8 cellular contexts compared by ENCODE assay signal in the genomic region with DNA sequence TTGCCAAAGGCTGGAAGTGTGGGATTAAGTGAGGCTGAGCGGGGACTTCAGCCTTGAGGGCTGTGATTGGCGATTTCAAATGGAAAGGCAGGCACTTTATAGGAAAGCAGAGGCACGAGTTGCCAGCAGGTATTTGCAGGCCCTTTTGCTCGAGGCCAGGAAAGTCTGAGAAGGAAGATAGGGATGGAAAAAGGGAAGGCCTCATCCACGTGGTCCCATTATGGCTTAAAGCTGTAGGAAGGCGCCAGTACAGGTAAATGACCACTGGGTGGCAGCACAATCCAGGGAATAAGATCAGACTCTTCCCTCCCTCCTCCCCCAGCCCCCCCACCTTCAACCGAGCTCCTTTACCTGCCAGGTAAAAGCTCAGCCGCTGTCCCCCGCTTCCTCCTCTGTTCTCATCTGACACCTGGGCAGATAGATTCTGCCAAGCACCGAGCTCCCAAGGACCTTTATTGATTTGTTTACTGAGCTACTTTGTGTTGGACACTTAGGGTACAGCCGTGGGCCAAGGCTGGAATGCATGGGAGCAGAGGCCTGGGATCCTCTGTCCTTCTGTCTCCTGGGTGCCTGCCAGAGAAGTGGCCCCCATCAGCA. TPM values are rescaled to one million over a fixed set of nuclear protein-coding genes. Genes with fewer than 3 reads are reported as not detected.
DNase-seq lines count a peak whose midpoint lies in the region; ATAC-seq and TF ChIP-seq lines count a peak whose summit lies in the region.

No MANE protein-coding gene starts in this region.

- H3K27me3 ChIP-seq in BJ (ENCODE audit: control insufficient read depth, insufficient read depth, low read length) = no peaks in the 10 kb centered on the region; the same call in 1 of the 2 replicates

- no peak overlapping the region for H3K4me3 ChIP-seq in BJ (ENCODE audit: low read depth, low read length)

- ATAC-seq in GM19025 (IDR thresholded peaks at IDR 0.05; ENCODE audit: low read depth, unreplicated experiment) = peak; percentile 58
- ATAC-seq in HG03565 (IDR thresholded peaks at IDR 0.05; ENCODE audit: unreplicated experiment) = peak; percentile 62
- ATAC-seq in naive B cell (ENCODE audit: low read depth in 2 of 2) = peak; percentile 75

- CTCF ChIA-PET in BJ (lab: Yijun Ruan, JAX) = interaction anchor here (0.7 to 4.2 kb wide), 27 partner anchors 9 to 1441 kb away, joined by 3 to 30 read pairs (median 5); partner anchors contain the start of genes RTN4RL2, SLC43A1 and TNKS1BP1

- H3K27ac Mint-ChIP-seq in naive B cell = peak overlapping the region in 1 of 6 donors; percentile 64

- H3K36me3 ChIP-seq in BJ (ENCODE audit: control insufficient read depth, insufficient read depth, low read length) = no peaks in the 10 kb centered on the region

- POLR2A ChIA-PET in BJ (lab: Charles Lee) = no interaction called here

- TF ChIP-seq CTCF in BJ (IDR thresholded peaks at IDR 0.05; ENCODE audit: insufficient read depth, low read depth, low read length) = peak; percentile 72

- peaks cover 0 to 1% (median 0%) of the 10 kb centered on the region in 7 donors for H3K9me3 Mint-ChIP-seq in naive B cell

- no peak overlapping the region for H3K4me3 Mint-ChIP-seq in naive B cell

- H3K36me3 Mint-ChIP-seq in naive B cell = no peaks in the 10 kb centered on the region

- DNase-seq in BJ (ENCODE audit: low read depth) (no peak), NCI-H774 (lab: John Stamatoyannopoulos, UW) (peak; percentile 44), epidermal melanocyte (ENCODE audit: insufficient read length, low spot score) (peak; percentile 86), naive B cell (peak; percentile 47)
- DNase-seq in activated CD8-positive, alpha-beta memory T cell treated with anti-CD3 and anti-CD28 coated beads for 4 hours (ENCODE audit: low read depth in 2 of 2) = peak; percentile 47 to 51
- DNase-seq in stimulated activated naive CD4-positive, alpha-beta T cell treated with Interleukin-2 at 50 U/mL for 16 hours (lab: John Stamatoyannopoulos, UW) = peak; percentile 67

- H3K4me1 Mint-ChIP-seq in naive B cell = peaks cover 6 to 10% (median 7%) of the 10 kb centered on the region in 3 donors

- peaks cover 2 to 19% (median 6%) of the 10 kb centered on the region in 3 donors for H3K27me3 Mint-ChIP-seq in naive B cell

RNA-seq across cellular contexts. Expression of gene P2RX3, which starts 7.5 kb away (rescaled TPM):
- polyA plus RNA-seq in BJ (2011; rRNA removed) (not detected in 2 replicates), naive B cell (ENCODE audit: low read depth in 6 of 6) (not detected)
- not detected in 2 replicates for polyA minus RNA-seq in BJ (2011; rRNA and poly(A)+ RNA removed)

RNA-seq across cellular contexts. Expression of gene SSRP1, which starts 10.0 kb away (rescaled TPM):
- polyA plus RNA-seq in BJ (2011; rRNA removed) (100 and 102 TPM in 2 replicates), naive B cell (ENCODE audit: low read depth in 6 of 6) (10 to 100 TPM; 22.7 to 39.6 (median 32.8) TPM)
- polyA minus RNA-seq in BJ (2011; rRNA and poly(A)+ RNA removed) = 83.1 and 90.6 TPM in 2 replicates

RNA-seq across cellular contexts. Expression of gene TNKS1BP1, which starts 20.9 kb away (rescaled TPM):
- polyA plus RNA-seq in BJ (2011; rRNA removed) = 51.1 and 73.7 TPM in 2 replicates
- polyA minus RNA-seq in BJ (2011; rRNA and poly(A)+ RNA removed) = 60.0 and 61.6 TPM in 2 replicates
- polyA plus RNA-seq in naive B cell (ENCODE audit: low read depth in 6 of 6) = 1 to 10 TPM in 5 of 6 donors, not detected in 1; 1.1 to 3.8 (median 2.9) TPM

RNA-seq across cellular contexts. Expression of gene PRG3, which starts 35.3 kb away (rescaled TPM):
- polyA plus RNA-seq in BJ (2011; rRNA removed) = not detected in 2 replicates
- not detected in 2 replicates for polyA minus RNA-seq in BJ (2011; rRNA and poly(A)+ RNA removed)
- polyA plus RNA-seq in naive B cell (ENCODE audit: low read depth in 6 of 6) = not detected

RNA-seq across cellular contexts. Expression of gene PRG2, which starts 44.8 kb away (rescaled TPM):
- not detected in 2 replicates for polyA plus RNA-seq in BJ (2011; rRNA removed)
- not detected in 2 replicates for polyA minus RNA-seq in BJ (2011; rRNA and poly(A)+ RNA removed)
- not detected for polyA plus RNA-seq in naive B cell (ENCODE audit: low read depth in 6 of 6)

Comparison
In these comparisons a context has a peak if more than half of its experiments do, and no peak if none do; other contexts are left out.
1. RNA of gene TNKS1BP1, which starts 20.9 kb away (polyA plus RNA-seq): 51.1 to 73.7 TPM in BJ; 1.1 to 3.8 TPM in naive B cell; every median in the first group is over 10 times any median in the second.
2. Peak in every context shown above with its lines, with median percentiles within 50 percentile points of each other: ATAC-seq.